In genomic region chr15:30033211-30033610, GRCh38 we compare ENCODE assay signal across 18 cellular contexts. TPM values are rescaled to one million over a fixed set of nuclear protein-coding genes. Genes with fewer than 3 reads are reported as not detected.
A peak's percentile ranks its signal among the peaks of the same experiment; 100 is the strongest.
DNase-seq lines count a peak whose midpoint lies in the region; TF ChIP-seq lines count a peak whose summit lies in the region.
"Had no signal": no experiment of that assay in that cellular context is flagged by ENCODE, and none has a peak within 500 bp of the region (broad histone marks: within the 10 kb centered on the region; RNA-seq: fewer than 3 reads in every experiment).

No MANE protein-coding gene starts in this region.

- WGBS in adrenal gland, 4 donors: 74 to 88% (median 81%) methylated on average over 3 of the region's 3 CpGs

- TF ChIP-seq POLR2A in adrenal gland (IDR thresholded peaks at IDR 0.05): no peak

- H3K9me3 ChIP-seq in BE2C (no peaks in the 10 kb centered on the region), adrenal gland (replicated peaks in 1 of 3) (no peaks in the 10 kb centered on the region)

- H3K4me1 ChIP-seq in BE2C (no peaks in the 10 kb centered on the region), adrenal gland (replicated peaks in 1 of 2) (no peaks in the 10 kb centered on the region)
- H3K4me1 ChIP-seq: BLaER1 had no signal

- H3K4me3 ChIP-seq in BE2C (ENCODE audit: low read depth, low read length) (no peak overlapping the region), adrenal gland (no peak overlapping the region)
- H3K4me3 ChIP-seq: BLaER1, GM23338 had no signal

- TF ChIP-seq CTCF in BE2C (IDR thresholded peaks at IDR 0.05; ENCODE audit: low read depth, low read length) (no peak), adrenal gland (IDR thresholded peaks at IDR 0.05) (no peak)

- peak overlapping the region; percentile 74 for H3K27ac ChIP-seq in angular gyrus (ENCODE audit: low read depth, low read length)
- peak overlapping the region; percentile 76 for H3K27ac ChIP-seq in substantia nigra (ENCODE audit: low read depth, low read length, poor library complexity, severe bottlenecking)
- no peak overlapping the region for H3K27ac ChIP-seq in adrenal gland
- H3K27ac ChIP-seq: BLaER1, HL-60 had no signal

- intact Hi-C loops in adrenal gland (cut with DNase I): no loop called here

- H3K27me3 ChIP-seq in BE2C (no peaks in the 10 kb centered on the region), adrenal gland (no peaks in the 10 kb centered on the region)
- H3K27me3 ChIP-seq: BLaER1 had no signal

- H3K36me3 ChIP-seq in BE2C (no peaks in the 10 kb centered on the region), adrenal gland (replicated peaks in 1 of 2) (no peaks in the 10 kb centered on the region)
- H3K36me3 ChIP-seq: BLaER1 had no signal

- DNase-seq in globus pallidus (ENCODE audit: low spot score): peak; percentile 43
- no peak for DNase-seq in substantia nigra (lab: John Stamatoyannopoulos, UW)
- DNase-seq in NCI-H146 (lab: John Stamatoyannopoulos, UW): no peak
- no peak for DNase-seq in BE2C
- DNase-seq in NOMO-1 (lab: John Stamatoyannopoulos, UW; ENCODE audit: unreplicated experiment in 2 of 2): no peak
- DNase-seq in adrenal gland: no peak
- DNase-seq: ACHN; CD4-positive, alpha-beta memory T cell; DMS153; DMS79 treated with DMSO at 0.1 percent for 48 hours; GF-D8; HCEC 1CT had no signal

RNA-seq across cellular contexts. Expression of gene GOLGA8J, which starts 49.5 kb away (rescaled TPM):
- not detected for polyA plus RNA-seq in BE2C (2012; ENCODE audit: insufficient read depth, insufficient read length, low read depth)
- under 1 TPM in 1 of 8 donors, not detected in 7; 0.29 TPM for total RNA-seq in adrenal gland
- not detected for polyA plus RNA-seq in adrenal gland
- total RNA-seq: GM23338, HT1080 had no signal
- polyA plus RNA-seq: CD14-positive monocyte; CD4-positive, alpha-beta memory T cell; GM23338 had no signal

Comparison
In these comparisons a context has a peak if more than half of its experiments do, and no peak if none do; other contexts are left out.
1. H3K27ac ChIP-seq: peak in angular gyrus (single experiment) and substantia nigra (single experiment); none in adrenal gland (0 of 5).